ENCODE assay signal across 1 cellular context in the genomic region with DNA sequence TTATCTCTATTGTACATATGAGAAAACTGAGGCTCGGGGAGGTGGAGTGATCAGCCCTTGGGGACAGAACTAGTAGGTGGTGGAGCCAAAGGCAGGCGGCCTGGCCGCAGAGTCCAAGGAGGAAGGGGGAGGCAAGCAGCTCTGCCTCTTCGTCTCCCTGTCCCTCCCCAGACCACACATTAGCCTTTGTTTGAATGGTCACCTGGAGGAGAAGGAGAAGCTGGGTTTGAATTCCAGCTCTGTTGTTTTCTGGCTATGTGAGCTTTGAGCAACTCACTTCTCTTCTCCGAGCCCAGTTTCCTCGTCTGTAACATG.
TF ChIP-seq lines count a peak whose summit lies in the region.

No MANE protein-coding gene starts in this region.

TF ChIP-seq in HCT116, 20 proteins besides CTCF, POLR2A, EP300 and RAD21:
- TF ChIP-seq POLR2AphosphoS5 (IDR thresholded peaks at IDR 0.05; ENCODE audit: low read depth, low read length) (no peak), SIN3A (IDR thresholded peaks at IDR 0.05; ENCODE audit: low read depth) (no peak), CBX3 (IDR thresholded peaks at IDR 0.05; ENCODE audit: low read depth) (no peak), ELF1 (IDR thresholded peaks at IDR 0.05; ENCODE audit: borderline replicate concordance, low read depth) (no peak), EGR1 (IDR thresholded peaks at IDR 0.05; ENCODE audit: low read depth) (no peak), EZH2phosphoT487 (IDR thresholded peaks at IDR 0.05; ENCODE audit: borderline replicate concordance) (no peak), TCF7L2 (IDR thresholded peaks at IDR 0.05; ENCODE audit: borderline replicate concordance, extremely low read depth, insufficient read depth, insufficient read length) (no peak), FOSL1 (IDR thresholded peaks at IDR 0.05; ENCODE audit: low read depth) (no peak), EZH2 (IDR thresholded peaks at IDR 0.05) (no peak), CEBPB (IDR thresholded peaks at IDR 0.05; ENCODE audit: low read depth) (no peak), ZFX (IDR thresholded peaks at IDR 0.05) (no peak), SRF (IDR thresholded peaks at IDR 0.05; ENCODE audit: low read depth) (no peak)
- TF ChIP-seq, protein P1, sequence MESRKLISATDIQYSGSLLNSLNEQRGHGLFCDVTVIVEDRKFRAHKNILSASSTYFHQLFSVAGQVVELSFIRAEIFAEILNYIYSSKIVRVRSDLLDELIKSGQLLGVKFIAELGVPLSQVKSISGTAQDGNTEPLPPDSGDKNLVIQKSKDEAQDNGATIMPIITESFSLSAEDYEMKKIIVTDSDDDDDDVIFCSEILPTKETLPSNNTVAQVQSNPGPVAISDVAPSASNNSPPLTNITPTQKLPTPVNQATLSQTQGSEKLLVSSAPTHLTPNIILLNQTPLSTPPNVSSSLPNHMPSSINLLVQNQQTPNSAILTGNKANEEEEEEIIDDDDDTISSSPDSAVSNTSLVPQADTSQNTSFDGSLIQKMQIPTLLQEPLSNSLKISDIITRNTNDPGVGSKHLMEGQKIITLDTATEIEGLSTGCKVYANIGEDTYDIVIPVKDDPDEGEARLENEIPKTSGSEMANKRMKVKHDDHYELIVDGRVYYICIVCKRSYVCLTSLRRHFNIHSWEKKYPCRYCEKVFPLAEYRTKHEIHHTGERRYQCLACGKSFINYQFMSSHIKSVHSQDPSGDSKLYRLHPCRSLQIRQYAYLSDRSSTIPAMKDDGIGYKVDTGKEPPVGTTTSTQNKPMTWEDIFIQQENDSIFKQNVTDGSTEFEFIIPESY (IDR thresholded peaks at IDR 0.05; ENCODE audit: extremely low read depth, insufficient replicate concordance, low read length): no peak
- TF ChIP-seq, protein P2, sequence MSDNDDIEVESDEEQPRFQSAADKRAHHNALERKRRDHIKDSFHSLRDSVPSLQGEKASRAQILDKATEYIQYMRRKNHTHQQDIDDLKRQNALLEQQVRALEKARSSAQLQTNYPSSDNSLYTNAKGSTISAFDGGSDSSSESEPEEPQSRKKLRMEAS (IDR thresholded peaks at IDR 0.05): no peak
TF ChIP-seq in HCT116: peak in this region for 0.
